Comparison of ENCODE assay signal across 2 cellular contexts in genomic region chr22:44755418-44755817, GRCh38.
TF ChIP-seq lines count a peak whose summit lies in the region.

No MANE protein-coding gene starts in this region.

TF ChIP-seq in HEK293, 187 proteins besides CTCF, POLR2A, EP300 and RAD21:
- TF ChIP-seq RBAK (tag by site-specific recombination; IDR thresholded peaks at IDR 0.05) (no peak), ZIC2 (tag by site-specific recombination; IDR thresholded peaks at IDR 0.05) (peak; percentile 44), ZSCAN23 (tag by site-specific recombination; IDR thresholded peaks at IDR 0.05) (no peak), ZNF350 (tag by site-specific recombination; IDR thresholded peaks at IDR 0.05) (no peak), ZNF175 (tag by site-specific recombination; IDR thresholded peaks at IDR 0.05) (no peak), GLIS1 (tag by site-specific recombination; IDR thresholded peaks at IDR 0.05) (0 out of 2 replicates have a peak, but pooled peaks have one; percentile 7), ZNF404 (tag by site-specific recombination; IDR thresholded peaks at IDR 0.05) (no peak), ZNF768 (tag by site-specific recombination; IDR thresholded peaks at IDR 0.05) (no peak), SP7 (tag by site-specific recombination; IDR thresholded peaks at IDR 0.05) (no peak), MEIS1 (CRISPR knock-in tag; IDR thresholded peaks at IDR 0.05; ENCODE audit: borderline replicate concordance) (no peak), ZNF341 (tag by site-specific recombination; IDR thresholded peaks at IDR 0.05; ENCODE audit: low read depth) (no peak), ZNF544 (tag by site-specific recombination; IDR thresholded peaks at IDR 0.05) (no peak), YY2 (tag by site-specific recombination; IDR thresholded peaks at IDR 0.05) (no peak), ZNF707 (tag by site-specific recombination; IDR thresholded peaks at IDR 0.05) (no peak)
TF ChIP-seq in HEK293: peak in this region for 2.

TF ChIP-seq in H1, 55 proteins besides CTCF, POLR2A, EP300 and RAD21:
- TF ChIP-seq GABPA (IDR thresholded peaks at IDR 0.05; ENCODE audit: borderline replicate concordance, insufficient read depth, low read length) = no peak
TF ChIP-seq in H1: peak in this region for 0.
